In genomic region chr5:36422957-36423356, GRCh38 we compare ENCODE assay signal across 16 cellular contexts.
DNase-seq lines count a peak whose midpoint lies in the region; ATAC-seq and TF ChIP-seq lines count a peak whose summit lies in the region.
"Had no signal": no experiment of that assay in that cellular context is flagged by ENCODE, and none has a peak within 500 bp of the region (broad histone marks: within the 10 kb centered on the region; RNA-seq: fewer than 3 reads in every experiment).

No MANE protein-coding gene starts in this region.

- 56% methylated on average over 3 of the region's 3 CpGs for whole genome bisulfite sequencing in hepatocyte (ENCODE audit: low lambda C conversion rate, missing lambda C conversion rate)

- H3K27me3 ChIP-seq in hepatocyte, result no peaks in the 10 kb centered on the region

- peak; percentile 28 for DNase-seq in AG20443 (ENCODE audit: low spot score)
- DNase-seq in LoVo (ENCODE audit: low spot score), result peak; percentile 45
- peak; percentile 50 for DNase-seq in astrocyte of the cerebellum (ENCODE audit: low read depth)
- no peak for DNase-seq in hepatocyte (ENCODE audit: low spot score)
- no peak for DNase-seq in NCI-H2171 (lab: John Stamatoyannopoulos, UW)
- DNase-seq in NCI-H1105 (lab: John Stamatoyannopoulos, UW), result no peak
- DNase-seq in naive thymus-derived CD8-positive, alpha-beta T cell, result no peak
- DNase-seq: activated CD4-positive, alpha-beta T cell treated with anti-CD3 and anti-CD28 coated beads, Interleukin-2, amount 50 U/mL, for 48 hours; activated T-cell treated with anti-CD3 and anti-CD28 coated beads, Interleukin-2, amount 50 U/mL, for 48 hours; DMS 273 treated with DMSO at 0.1 percent for 48 hours; left ventricle myocardium inferior; NCI-H1105 treated with DMSO at 0.1 percent for 48 hours; posterior cingulate gyrus; SK-N-SH had no signal

- H4K20me1 ChIP-seq in hepatocyte (ENCODE audit: insufficient read depth, poor library complexity, severe bottlenecking), result no peaks in the 10 kb centered on the region

- ATAC-seq in GM18502 (IDR thresholded peaks at IDR 0.05; ENCODE audit: poor library complexity, unreplicated experiment), result no peak
- ATAC-seq in naive thymus-derived CD8-positive, alpha-beta T cell, result no peak

- H3K4me3 ChIP-seq in astrocyte of the cerebellum (ENCODE audit: low read depth, low read length) (no peak overlapping the region), hepatocyte (no peak overlapping the region)
- H3K4me3 ChIP-seq: left ventricle myocardium inferior had no signal

- H3K27ac ChIP-seq in hepatocyte, result peak overlapping the region; percentile 44
- H3K27ac ChIP-seq: left ventricle myocardium inferior had no signal

- peaks cover 19% of the 10 kb centered on the region for H3K4me1 ChIP-seq in hepatocyte (ENCODE audit: insufficient read depth)
- H3K4me1 ChIP-seq: left ventricle myocardium inferior had no signal

- TF ChIP-seq CTCF in astrocyte of the cerebellum (IDR thresholded peaks at IDR 0.05; ENCODE audit: low read depth, low read length, missing control alignments), result no peak
- TF ChIP-seq CTCF in hepatocyte (IDR thresholded peaks at IDR 0.05; ENCODE audit: poor library complexity), result no peak

- peaks cover 0 to 4% (median 2%) of the 10 kb centered on the region in 4 donors for H3K4me1 Mint-ChIP-seq in naive thymus-derived CD8-positive, alpha-beta T cell

- POLR2A ChIA-PET in naive thymus-derived CD8-positive, alpha-beta T cell (lab: Charles Lee), result no interaction called here

- no peaks in the 10 kb centered on the region for H3K27me3 Mint-ChIP-seq in naive thymus-derived CD8-positive, alpha-beta T cell
- H3K27me3 Mint-ChIP-seq: IgD-negative memory B cell had no signal

- in situ Hi-C loops in astrocyte of the cerebellum (cut with HindIII; ENCODE audit: low sequenced_read_pairs), result loop anchor here (25.0 kb wide), 1 partner anchor 89 kb away; no protein-coding TSS in a partner anchor

- no peaks in the 10 kb centered on the region for H3K9me2 ChIP-seq in hepatocyte (replicated peaks; ENCODE audit: insufficient read depth)
- H3K9me2 ChIP-seq: SK-N-SH had no signal

- H2AFZ ChIP-seq in hepatocyte, result no peak overlapping the region

- H3K4me3 Mint-ChIP-seq in naive thymus-derived CD8-positive, alpha-beta T cell, result no peak overlapping the region
- H3K4me3 Mint-ChIP-seq: IgD-negative memory B cell had no signal

- no peaks in the 10 kb centered on the region for H3K36me3 Mint-ChIP-seq in naive thymus-derived CD8-positive, alpha-beta T cell
- H3K36me3 Mint-ChIP-seq: IgD-negative memory B cell had no signal

- H3K9me3 Mint-ChIP-seq in naive thymus-derived CD8-positive, alpha-beta T cell, result no peaks in the 10 kb centered on the region

- H3K27ac Mint-ChIP-seq in naive thymus-derived CD8-positive, alpha-beta T cell, result no peak overlapping the region
- H3K27ac Mint-ChIP-seq: IgD-negative memory B cell had no signal

- H3K4me2 ChIP-seq in hepatocyte, result no peak overlapping the region
- H3K4me2 ChIP-seq: SK-N-SH had no signal

- H3K79me2 ChIP-seq in hepatocyte, result no peaks in the 10 kb centered on the region

- no peaks in the 10 kb centered on the region for H3K9me3 ChIP-seq in hepatocyte (ENCODE audit: low read depth)
- H3K9me3 ChIP-seq: left ventricle myocardium inferior, SK-N-SH had no signal

- no peaks in the 10 kb centered on the region for H3K36me3 ChIP-seq in hepatocyte (replicated peaks; ENCODE audit: insufficient read depth, low read depth)
- H3K36me3 ChIP-seq: left ventricle myocardium inferior had no signal

Comparison
In these comparisons a context has a peak if more than half of its experiments do, and no peak if none do; other contexts are left out.
1. DNase-seq: peak in AG20443 (single experiment), LoVo (single experiment) and astrocyte of the cerebellum (single experiment); none in hepatocyte (single experiment), NCI-H2171 (single experiment), NCI-H1105 (single experiment) and naive thymus-derived CD8-positive, alpha-beta T cell (0 of 10).